Comparison of ENCODE assay signal across 8 cellular contexts in genomic region chr10:114538544-114538906, GRCh38.
DNase-seq lines count a peak whose midpoint lies in the region; ATAC-seq, FAIRE-seq and TF ChIP-seq lines count a peak whose summit lies in the region.

No MANE protein-coding gene starts in this region.

- FAIRE-seq in urothelium cell line (lab: Jason Lieb, UNC), result no peak

- POLR2A ChIA-PET in WTC11 (lab: Charles Lee), result no interaction called here

- no peak overlapping the region for H3K27ac Mint-ChIP-seq in WTC11

- no peak for TF ChIP-seq CTCF in WTC11 (IDR thresholded peaks at IDR 0.05)

- DNase-seq in WTC11 (ENCODE audit: low spot score), result peak; percentile 48
- peak; percentile 29 for DNase-seq in effector CD8-positive, alpha-beta T cell (lab: John Stamatoyannopoulos, UW)
- DNase-seq in stimulated activated CD8-positive, alpha-beta memory T cell treated with anti-CD3 and anti-CD28 coated beads, Interleukin-4, amount 100 ng/mL, for 48 hours, result peak; percentile 71
- DNase-seq in DMS79 treated with DMSO at 0.1 percent for 48 hours (lab: John Stamatoyannopoulos, UW), result no peak
- no peak for DNase-seq in urothelium cell line (ENCODE audit: low spot score)
- DNase-seq in MV-4-11 (lab: John Stamatoyannopoulos, UW), result no peak

- H3K4me1 Mint-ChIP-seq in WTC11, result peaks cover 32% of the 10 kb centered on the region

- peaks cover 4% of the 10 kb centered on the region for H3K36me3 Mint-ChIP-seq in WTC11

- peaks cover 23% of the 10 kb centered on the region for H3K27me3 Mint-ChIP-seq in WTC11 (ENCODE audit: low read depth)

- ATAC-seq in HG02759 (IDR thresholded peaks at IDR 0.05; ENCODE audit: unreplicated experiment), result peak; percentile 43
- ATAC-seq in WTC11, result peak; percentile 77
- no peak for ATAC-seq in GM18858 (IDR thresholded peaks at IDR 0.05; ENCODE audit: unreplicated experiment)

- CTCF ChIA-PET in WTC11 (lab: Charles Lee), result interaction anchor here (1.5 to 3.2 kb wide), 2 partner anchors 67 to 234 kb away, joined by 10 to 20 read pairs; no protein-coding TSS in a partner anchor

- peaks cover 4% of the 10 kb centered on the region for H3K9me3 Mint-ChIP-seq in WTC11

- peak overlapping the region; percentile 34 for H3K4me3 Mint-ChIP-seq in WTC11

TF ChIP-seq in WTC11, 78 proteins besides CTCF, POLR2A, EP300 and RAD21:
- TF ChIP-seq ZNF532 (CRISPR knock-in tag; IDR thresholded peaks at IDR 0.05; ENCODE audit: borderline replicate concordance) (no peak), USF2 (CRISPR knock-in tag; IDR thresholded peaks at IDR 0.05) (0 out of 2 replicates have a peak, but pooled peaks have one; percentile 6), GRHL2 (CRISPR knock-in tag; IDR thresholded peaks at IDR 0.05; ENCODE audit: insufficient replicate concordance, severe bottlenecking) (no peak), ZNF671 (CRISPR knock-in tag; IDR thresholded peaks at IDR 0.05) (no peak)

Comparison
In these comparisons a context has a peak if more than half of its experiments do, and no peak if none do; other contexts are left out.
1. DNase-seq: peak in WTC11 (single experiment), effector CD8-positive, alpha-beta T cell (single experiment) and stimulated activated CD8-positive, alpha-beta memory T cell treated with anti-CD3 and anti-CD28 coated beads, Interleukin-4, amount 100 ng/mL, for 48 hours (single experiment); none in DMS79 treated with DMSO at 0.1 percent for 48 hours (single experiment), urothelium cell line (single experiment) and MV-4-11 (single experiment).